8 cellular contexts compared by ENCODE assay signal in genomic region chr2:159613515-159614336, GRCh38. TPM values are rescaled to one million over a fixed set of nuclear protein-coding genes. Genes with fewer than 3 reads are reported as not detected.
DNase-seq lines count a peak whose midpoint lies in the region; TF ChIP-seq lines count a peak whose summit lies in the region.

No MANE protein-coding gene starts in this region.

- H3K27me3 ChIP-seq in BLaER1 treated with 17β-estradiol and CSF1 and Interleukin-3, amounts not matched to agents 10 nM and 100 nM, result 0 out of 22 replicates have a peak, but pooled peaks cover 0 to 4% (median 0%) of the 10 kb centered on the region in 11 experiments
- no peaks in the 10 kb centered on the region for H3K27me3 ChIP-seq in uterus

- DNase-seq in Kasumi-1 (lab: John Stamatoyannopoulos, UW), result peak; percentile 51 to 53
- DNase-seq in kidney glomerular epithelial cell (lab: John Stamatoyannopoulos, UW), result peak; percentile 33
- DNase-seq in uterus, result no peak
- no peak for DNase-seq in activated CD4-positive, alpha-beta T cell treated with anti-CD3 and anti-CD28 coated beads for 4 hours
- no peak for DNase-seq in activated CD4-positive, alpha-beta T cell treated with anti-CD3 and anti-CD28 coated beads, Interleukin-2, amount 50 U/mL, for 1 hour
- DNase-seq in activated CD4-positive, CD25-positive, alpha-beta regulatory T cell treated with anti-CD3 and anti-CD28 coated beads, Interleukin-2, amount 50 U/mL, for 72 hours, result no peak

- no peak for TF ChIP-seq POLR2A in uterus (IDR thresholded peaks at IDR 0.05)

- H3K4me2 ChIP-seq in BLaER1 treated with 17β-estradiol and CSF1 and Interleukin-3, amounts not matched to agents 10 nM and 100 nM, result peak overlapping the region; percentile 38 to 93 (median 84); a peak in 20 of 22 replicates

- H4K20me1 ChIP-seq in BLaER1 treated with 17β-estradiol and CSF1 and Interleukin-3, amounts not matched to agents 10 nM and 100 nM, result peaks cover 0 to 17% (median 4%) of the 10 kb centered on the region in 11 experiments; a peak in 7 of 22 replicates

- peak overlapping the region; percentile 76 to 92 (median 82); a peak in 19 of 20 replicates for H3K4me3 ChIP-seq in BLaER1 treated with 17β-estradiol and CSF1 and Interleukin-3, amounts not matched to agents 10 nM and 100 nM
- H3K4me3 ChIP-seq in uterus, result peak overlapping the region; percentile 56 to 88

- no peak for TF ChIP-seq CTCF in uterus (IDR thresholded peaks at IDR 0.05)

- peak overlapping the region; percentile 9 to 100 (median 99); a peak in 15 of 22 replicates for H3K9ac ChIP-seq in BLaER1 treated with 17β-estradiol and CSF1 and Interleukin-3, amounts not matched to agents 10 nM and 100 nM

- H3K27ac ChIP-seq in BLaER1 treated with 17β-estradiol and CSF1 and Interleukin-3, amounts not matched to agents 10 nM and 100 nM, result peak overlapping the region in 10 of 11 experiments; percentile 92 to 100 (median 99); a peak in 18 of 22 replicates
- H3K27ac ChIP-seq in angular gyrus (ENCODE audit: low read depth, low read length) (peak overlapping the region; percentile 96), uterus (peak overlapping the region; percentile 95 to 99)

- intact Hi-C loops in uterus (cut with DNase I; ENCODE audit: low total_unique reads), result no loop called here

- H3K9me3 ChIP-seq in BLaER1 treated with 17β-estradiol and CSF1 and Interleukin-3, amounts not matched to agents 10 nM and 100 nM (replicated peaks in 1 of 11), result no peaks in the 10 kb centered on the region
- H3K9me3 ChIP-seq in uterus, result no peaks in the 10 kb centered on the region

- H3K4me1 ChIP-seq in BLaER1 treated with 17β-estradiol and CSF1 and Interleukin-3, amounts not matched to agents 10 nM and 100 nM, result peaks cover 8 to 33% (median 24%) of the 10 kb centered on the region in 10 experiments; a peak in 18 of 20 replicates
- H3K4me1 ChIP-seq in uterus, result no peaks in the 10 kb centered on the region

- H3K36me3 ChIP-seq in BLaER1 treated with 17β-estradiol and CSF1 and Interleukin-3, amounts not matched to agents 10 nM and 100 nM, result peaks cover 0 to 3% (median 0%) of the 10 kb centered on the region in 11 experiments; a peak in 1 of 22 replicates
- H3K36me3 ChIP-seq in uterus, result no peaks in the 10 kb centered on the region

RNA-seq across cellular contexts. Expression of gene BAZ2B, which starts 2.6 kb away (rescaled TPM):
- total RNA-seq in uterus, result 100 to 1,000 TPM in 3 of 4 donors, 10 to 100 TPM in 1; 94.5 to 237 (median 145) TPM

Comparison
In these comparisons a context has a peak if more than half of its experiments do, and no peak if none do; other contexts are left out.
1. DNase-seq: peak in Kasumi-1 (2 of 2) and kidney glomerular epithelial cell (single experiment); none in uterus (0 of 2), activated CD4-positive, alpha-beta T cell treated with anti-CD3 and anti-CD28 coated beads for 4 hours (0 of 2), activated CD4-positive, alpha-beta T cell treated with anti-CD3 and anti-CD28 coated beads, Interleukin-2, amount 50 U/mL, for 1 hour (single experiment) and activated CD4-positive, CD25-positive, alpha-beta regulatory T cell treated with anti-CD3 and anti-CD28 coated beads, Interleukin-2, amount 50 U/mL, for 72 hours (single experiment).
2. Peak in every context shown above with its lines, with median percentiles within 50 percentile points of each other: H3K27ac ChIP-seq.